Comparison of ENCODE assay signal across 11 cellular contexts in the genomic region with DNA sequence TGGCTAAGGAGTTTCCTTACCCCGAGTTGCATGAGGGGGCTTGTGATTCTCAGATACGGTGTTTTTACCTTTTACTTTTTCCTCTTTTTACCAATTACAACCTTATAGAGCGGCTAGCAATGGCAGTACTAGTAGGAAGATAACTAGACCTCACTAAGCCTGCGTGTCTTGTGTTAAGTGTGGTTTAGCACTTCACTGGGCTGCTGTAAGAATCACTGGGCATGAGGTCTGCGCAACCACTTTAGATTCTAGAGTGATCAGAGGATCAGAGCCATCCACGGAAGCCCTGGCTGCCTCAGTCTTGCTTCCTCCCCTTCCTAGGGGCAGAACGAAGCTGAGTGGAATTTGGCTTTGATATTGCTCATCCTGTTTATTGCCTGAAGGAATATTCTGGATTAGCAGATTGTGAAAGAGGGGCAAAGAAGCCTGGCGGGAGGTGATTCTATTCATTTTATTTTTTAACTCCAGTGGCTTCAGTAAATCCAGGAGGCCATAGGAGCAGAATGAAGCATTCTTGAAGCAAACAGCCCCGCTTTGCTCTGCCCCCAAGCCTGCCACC.
DNase-seq lines count a peak whose midpoint lies in the region; ATAC-seq lines count a peak whose summit lies in the region.
"Had no signal": no experiment of that assay in that cellular context is flagged by ENCODE, and none has a peak within 500 bp of the region (broad histone marks: within the 10 kb centered on the region; RNA-seq: fewer than 3 reads in every experiment).

No MANE protein-coding gene starts in this region.

- no peak overlapping the region for H3K4me3 Mint-ChIP-seq in activated T-cell treated with anti-CD3 and anti-CD28 coated beads, Interleukin-2, amount 50 U/mL, for 24 hours
- no peak overlapping the region for H3K4me3 Mint-ChIP-seq in central memory CD8-positive, alpha-beta T cell

- H3K27ac Mint-ChIP-seq in activated T-cell treated with anti-CD3 and anti-CD28 coated beads, Interleukin-2, amount 50 U/mL, for 24 hours: peak overlapping the region; percentile 31
- H3K27ac Mint-ChIP-seq in central memory CD8-positive, alpha-beta T cell (ENCODE audit: low read depth): no peak overlapping the region

- H3K4me1 Mint-ChIP-seq in activated T-cell treated with anti-CD3 and anti-CD28 coated beads, Interleukin-2, amount 50 U/mL, for 24 hours (ENCODE audit: low read depth): peaks cover 21% of the 10 kb centered on the region
- peaks cover 23% of the 10 kb centered on the region for H3K4me1 Mint-ChIP-seq in central memory CD8-positive, alpha-beta T cell

- H3K27me3 Mint-ChIP-seq in activated T-cell treated with anti-CD3 and anti-CD28 coated beads, Interleukin-2, amount 50 U/mL, for 24 hours: no peaks in the 10 kb centered on the region
- H3K27me3 Mint-ChIP-seq in central memory CD8-positive, alpha-beta T cell: peaks cover 14% of the 10 kb centered on the region

- peak; percentile 54 for ATAC-seq in HG03342 (IDR thresholded peaks at IDR 0.05; ENCODE audit: unreplicated experiment)
- ATAC-seq in central memory CD8-positive, alpha-beta T cell (replicated peaks; ENCODE audit: extremely low read depth, poor library complexity, severe bottlenecking): peak; percentile 59

- DNase-seq in activated T-cell treated with anti-CD3 and anti-CD28 coated beads, Interleukin-2, amount 50 U/mL, for 24 hours: no peak
- no peak for DNase-seq in activated T-cell treated with anti-CD3 and anti-CD28 coated beads, Interleukin-2, amount 50 U/mL, for 1 hour
- no peak for DNase-seq in central memory CD8-positive, alpha-beta T cell (ENCODE audit: low spot score in 2 of 2)
- DNase-seq in DMS53 (lab: John Stamatoyannopoulos, UW) (no peak), T1000 (lab: John Stamatoyannopoulos, UW) (no peak), MV-4-11 (lab: John Stamatoyannopoulos, UW) (no peak)
- DNase-seq: DMS79, GOT3, RPMI8226 had no signal

- H3K27ac ChIP-seq in temporal lobe (ENCODE audit: low read depth, low read length): peak overlapping the region; percentile 64

- H3K9me3 Mint-ChIP-seq in activated T-cell treated with anti-CD3 and anti-CD28 coated beads, Interleukin-2, amount 50 U/mL, for 24 hours: peaks cover 2% of the 10 kb centered on the region
- no peaks in the 10 kb centered on the region for H3K9me3 Mint-ChIP-seq in central memory CD8-positive, alpha-beta T cell

- H3K36me3 Mint-ChIP-seq in activated T-cell treated with anti-CD3 and anti-CD28 coated beads, Interleukin-2, amount 50 U/mL, for 24 hours (ENCODE audit: low read depth): peaks cover 4% of the 10 kb centered on the region
- peaks cover 2% of the 10 kb centered on the region for H3K36me3 Mint-ChIP-seq in central memory CD8-positive, alpha-beta T cell (ENCODE audit: insufficient read depth)
